14 cellular contexts compared by ENCODE assay signal in genomic region chr6:24856246-24856599, GRCh38. TPM values are rescaled to one million over a fixed set of nuclear protein-coding genes. Genes with fewer than 3 reads are reported as not detected.
A peak's percentile ranks its signal among the peaks of the same experiment; 100 is the strongest.
DNase-seq lines count a peak whose midpoint lies in the region; ATAC-seq and TF ChIP-seq lines count a peak whose summit lies in the region.
"Had no signal": no experiment of that assay in that cellular context is flagged by ENCODE, and none has a peak within 500 bp of the region (broad histone marks: within the 10 kb centered on the region; RNA-seq: fewer than 3 reads in every experiment).

No MANE protein-coding gene starts in this region.

- H3K27ac Mint-ChIP-seq in CD4-positive, alpha-beta T cell, result peak overlapping the region; percentile 93
- H3K27ac Mint-ChIP-seq in IgD-negative memory B cell (peak overlapping the region; percentile 90 to 98 (median 96)), natural killer cell (peak overlapping the region; percentile 93 to 95)
- H3K27ac Mint-ChIP-seq in activated naive CD4-positive, alpha-beta T cell treated with anti-CD3 and anti-CD28 coated beads, Interleukin-2, amount 50 U/mL, for 72 hours, result peak overlapping the region; percentile 75 to 91
- H3K27ac Mint-ChIP-seq: neural progenitor cell had no signal

- peak; percentile 9 for TF ChIP-seq CTCF in CD4-positive, alpha-beta T cell (IDR thresholded peaks at IDR 0.05)
- peak; percentile 41 for TF ChIP-seq CTCF in natural killer cell (IDR thresholded peaks at IDR 0.05)

- H3K9me3 Mint-ChIP-seq in CD4-positive, alpha-beta T cell, result no peaks in the 10 kb centered on the region
- no peaks in the 10 kb centered on the region for H3K9me3 Mint-ChIP-seq in IgD-negative memory B cell
- H3K9me3 Mint-ChIP-seq in activated naive CD4-positive, alpha-beta T cell treated with anti-CD3 and anti-CD28 coated beads, Interleukin-2, amount 50 U/mL, for 72 hours, result no peaks in the 10 kb centered on the region
- H3K9me3 Mint-ChIP-seq in natural killer cell, result no peaks in the 10 kb centered on the region
- H3K9me3 Mint-ChIP-seq: neural progenitor cell had no signal

- no peak for ATAC-seq in CD4-positive, alpha-beta T cell (ENCODE audit: poor library complexity)
- ATAC-seq in activated naive CD4-positive, alpha-beta T cell treated with anti-CD3 and anti-CD28 coated beads, Interleukin-2, amount 50 U/mL, for 72 hours, result no peak
- ATAC-seq in natural killer cell, result no peak

- H3K27me3 Mint-ChIP-seq in CD4-positive, alpha-beta T cell, result no peaks in the 10 kb centered on the region
- no peaks in the 10 kb centered on the region for H3K27me3 Mint-ChIP-seq in IgD-negative memory B cell
- no peaks in the 10 kb centered on the region for H3K27me3 Mint-ChIP-seq in natural killer cell (ENCODE audit: low read depth in 2 of 2)

- intact Hi-C loops in CD4-positive, alpha-beta T cell (cut with DNase I, micrococcal nuclease), result loop anchor here (1.0 to 2.0 kb wide), 5 partner anchors 54 to 215 kb away; partner anchors contain the start of gene RIPOR2 (in 1 of the 2)
- intact Hi-C loops in natural killer cell (cut with micrococcal nuclease), result loop anchor here (1.0 to 5.0 kb wide), 5 partner anchors 56 to 214 kb away; no protein-coding TSS in a partner anchor

- POLR2A ChIA-PET in CD4-positive, alpha-beta T cell (lab: Charles Lee), result interaction anchor here (0.8 to 6.1 kb wide), 27 partner anchors 9 to 215 kb away, joined by 3 to 74 read pairs (median 4); partner anchors contain the start of genes GMNN and RIPOR2

- H3K27ac ChIP-seq in CD4-positive, alpha-beta T cell (ENCODE audit: low read depth, low read length), result peak overlapping the region; percentile 61
- H3K27ac ChIP-seq: cardiac muscle cell, epithelial cell of prostate, HL-60, neural progenitor cell had no signal

- no peaks in the 10 kb centered on the region for H3K27me3 ChIP-seq in CD4-positive, alpha-beta T cell (ENCODE audit: control insufficient read depth, insufficient read depth, low read length)
- H3K27me3 ChIP-seq: cardiac muscle cell, heart right ventricle, neural progenitor cell had no signal

- no peak for DNase-seq in CD4-positive, alpha-beta T cell
- DNase-seq in activated naive CD4-positive, alpha-beta T cell treated with anti-CD3 and anti-CD28 coated beads, Interleukin-2, amount 50 U/mL, for 72 hours (ENCODE audit: low spot score in 2 of 2), result no peak
- DNase-seq in natural killer cell (no peak), middle frontal gyrus (ENCODE audit: extremely low spot score, low spot score) (no peak), NOMO-1 (lab: John Stamatoyannopoulos, UW; ENCODE audit: unreplicated experiment in 2 of 2) (no peak), NCI-H1930 (lab: John Stamatoyannopoulos, UW) (no peak), OCI-M2 (lab: John Stamatoyannopoulos, UW; ENCODE audit: unreplicated experiment) (no peak)

- peak overlapping the region; percentile 17 for H3K4me3 Mint-ChIP-seq in CD4-positive, alpha-beta T cell
- H3K4me3 Mint-ChIP-seq in IgD-negative memory B cell (peak overlapping the region; percentile 7 to 82 (median 62)), natural killer cell (peak overlapping the region; percentile 49)
- H3K4me3 Mint-ChIP-seq: neural progenitor cell had no signal

- peaks cover 73% of the 10 kb centered on the region for H3K4me1 Mint-ChIP-seq in CD4-positive, alpha-beta T cell (ENCODE audit: low read depth)
- H3K4me1 Mint-ChIP-seq in IgD-negative memory B cell, result peaks cover 44 to 59% (median 47%) of the 10 kb centered on the region in 3 donors
- peaks cover 56 to 65% of the 10 kb centered on the region in 2 donors for H3K4me1 Mint-ChIP-seq in natural killer cell

- CTCF ChIA-PET in CD4-positive, alpha-beta T cell (lab: Charles Lee), result interaction anchor here (0.6 to 6.7 kb wide), 32 partner anchors 10 to 215 kb away, joined by 3 to 95 read pairs (median 6); partner anchors contain the start of gene RIPOR2

- no peaks in the 10 kb centered on the region for H3K9me3 ChIP-seq in CD4-positive, alpha-beta T cell (ENCODE audit: control insufficient read depth, low read length)
- H3K9me3 ChIP-seq: heart right ventricle had no signal

- peaks cover 97% of the 10 kb centered on the region for H3K36me3 Mint-ChIP-seq in CD4-positive, alpha-beta T cell (ENCODE audit: low read depth)
- peaks cover 9% of the 10 kb centered on the region for H3K36me3 Mint-ChIP-seq in IgD-negative memory B cell
- peaks cover 31 to 57% of the 10 kb centered on the region in 2 donors for H3K36me3 Mint-ChIP-seq in activated naive CD4-positive, alpha-beta T cell treated with anti-CD3 and anti-CD28 coated beads, Interleukin-2, amount 50 U/mL, for 72 hours
- H3K36me3 Mint-ChIP-seq in natural killer cell, result peaks cover 36% of the 10 kb centered on the region
- H3K36me3 Mint-ChIP-seq: neural progenitor cell had no signal

RNA-seq across cellular contexts. Expression of gene ARMH2, which starts 57.5 kb away (rescaled TPM):
- not detected for total RNA-seq in CD4-positive, alpha-beta T cell
- polyA plus RNA-seq in IgD-negative memory B cell, result 0.50 TPM
- under 1 TPM in 1 of 2 donors, not detected in 1; 0.31 TPM for total RNA-seq in activated naive CD4-positive, alpha-beta T cell treated with anti-CD3 and anti-CD28 coated beads, Interleukin-2, amount 50 U/mL, for 72 hours
- 1 to 10 TPM in 2 of 3 donors, under 1 TPM in 1; 0.68 to 3.0 (median 1.2) TPM for total RNA-seq in natural killer cell
- total RNA-seq: cardiac muscle cell, heart right ventricle, SK-MEL-5 had no signal
- polyA plus RNA-seq: cardiac muscle cell, heart right ventricle had no signal
